Comparison of ENCODE assay signal across 37 cellular contexts in genomic region chr5:71743135-71743534, GRCh38. TPM values are rescaled to one million over a fixed set of nuclear protein-coding genes. Genes with fewer than 3 reads are reported as not detected.
DNase-seq lines count a peak whose midpoint lies in the region; ATAC-seq, FAIRE-seq and TF ChIP-seq lines count a peak whose summit lies in the region.
"Had no signal": no experiment of that assay in that cellular context is flagged by ENCODE, and none has a peak within 500 bp of the region (broad histone marks: within the 10 kb centered on the region; RNA-seq: fewer than 3 reads in every experiment).

No MANE protein-coding gene starts in this region.

- H3K79me2 ChIP-seq in HepG2 (ENCODE audit: insufficient read depth, low read length) = no peaks in the 10 kb centered on the region

- peak overlapping the region; percentile 64 for H3K4me2 ChIP-seq in HepG2 (ENCODE audit: low read depth, low read length)
- H3K4me2 ChIP-seq: KMS-11 had no signal

- H3K36me3 Mint-ChIP-seq in stimulated activated effector memory CD8-positive, alpha-beta T cell treated with anti-CD3 and anti-CD28 coated beads, Interleukin-12 subunit alpha, Interleukin-12 subunit beta, amount 100 ng/mL, for 72 hours = no peaks in the 10 kb centered on the region
- H3K36me3 Mint-ChIP-seq: activated naive CD4-positive, alpha-beta T cell treated with anti-CD3 and anti-CD28 coated beads, Interleukin-2, amount 50 U/mL, for 72 hours; natural killer cell treated with Interleukin-12 subunit alpha and Interleukin-12 subunit beta and Interleukin-15 and Interleukin-18, amount 100 ng/mL, for 72 hours had no signal

- no peak overlapping the region for H3K27ac ChIP-seq in HepG2 (ENCODE audit: extremely low read length, insufficient read depth, low read length)
- H3K27ac ChIP-seq in right lobe of liver = no peak overlapping the region
- H3K27ac ChIP-seq: HL-60, KMS-11, right atrium auricular region had no signal

- H3K4me3 Mint-ChIP-seq in stimulated activated effector memory CD8-positive, alpha-beta T cell treated with anti-CD3 and anti-CD28 coated beads, Interleukin-12 subunit alpha, Interleukin-12 subunit beta, amount 100 ng/mL, for 72 hours = no peak overlapping the region
- H3K4me3 Mint-ChIP-seq: natural killer cell treated with Interleukin-12 subunit alpha and Interleukin-12 subunit beta and Interleukin-15 and Interleukin-18, amount 100 ng/mL, for 72 hours; stimulated activated naive CD8-positive, alpha-beta T cell treated with anti-CD3 and anti-CD28 coated beads, Interleukin-15, amount 100 ng/mL, for 72 hours had no signal

- BruUV-seq in HepG2 (replicated peaks; lab: Mats Ljungman, UMichigan) = no TSS peak

- DNase-seq in HepG2 (ENCODE audit: low spot score) (no peak), right lobe of liver (no peak), left colon (no peak), GM19239 (ENCODE audit: insufficient read length, low spot score) (no peak), anterior cingulate cortex (lab: John Stamatoyannopoulos, UW) (no peak)
- DNase-seq in stimulated activated effector memory CD8-positive, alpha-beta T cell treated with anti-CD3 and anti-CD28 coated beads, Interleukin-12 subunit alpha, Interleukin-12 subunit beta, amount 100 ng/mL, for 72 hours (ENCODE audit: low spot score in 2 of 2) = no peak
- no peak for DNase-seq in activated CD4-positive, alpha-beta T cell treated with anti-CD3 and anti-CD28 coated beads, Interleukin-2, amount 50 U/mL, for 4 hours
- DNase-seq: activated CD4-positive, alpha-beta T cell treated with anti-CD3 and anti-CD28 coated beads for 48 hours; aorta; DMS79 treated with DMSO at 0.1 percent for 48 hours; effector memory CD4-positive, alpha-beta T cell; GF-D8; glutamatergic neuron; islet precursor cell; MG63; NCI-H1105 treated with DMSO at 0.1 percent for 48 hours; NCI-H1930; NCI-H2171 treated with DMSO at 0.1 percent for 48 hours; NCI-H510A; pancreas; stimulated activated CD4-positive, alpha-beta T cell treated with anti-CD3 and anti-CD28 coated beads, Interleukin-2, amount 100 ng/mL, for 24 hours; stimulated activated naive CD8-positive, alpha-beta T cell treated with anti-CD3 and anti-CD28 coated beads, Interleukin-15, amount 100 ng/mL, for 72 hours; T-helper 9 cell; trophoblast cell had no signal

- WGBS in HepG2 (ENCODE audit: low lambda C conversion rate) = 2% methylated on average over 6 of the region's 6 CpGs
- 55% methylated on average over 6 of the region's 6 CpGs for WGBS in right lobe of liver (ENCODE audit: insufficient coverage, low coverage, low lambda C conversion rate, missing lambda C conversion rate)

- H3K9ac ChIP-seq in HepG2 (ENCODE audit: insufficient read depth, low read depth, low read length) = no peak overlapping the region
- H3K9ac ChIP-seq: KMS-11 had no signal

- no peak for TF ChIP-seq POLR2A in HepG2 (IDR thresholded peaks at IDR 0.05; ENCODE audit: insufficient read depth in 1 of 2, low read depth in 2 of 2, low read length in 2 of 2)
- no peak for TF ChIP-seq POLR2A in right lobe of liver (IDR thresholded peaks at IDR 0.05)

- TF ChIP-seq RAD21 in HepG2 (CRISPR knock-in tag; IDR thresholded peaks at IDR 0.05) = no peak

- H3K27ac Mint-ChIP-seq in stimulated activated effector memory CD8-positive, alpha-beta T cell treated with anti-CD3 and anti-CD28 coated beads, Interleukin-12 subunit alpha, Interleukin-12 subunit beta, amount 100 ng/mL, for 72 hours = no peak overlapping the region
- H3K27ac Mint-ChIP-seq: activated naive CD4-positive, alpha-beta T cell treated with anti-CD3 and anti-CD28 coated beads, Interleukin-2, amount 50 U/mL, for 72 hours; natural killer cell treated with Interleukin-12 subunit alpha and Interleukin-12 subunit beta and Interleukin-15 and Interleukin-18, amount 100 ng/mL, for 72 hours; stimulated activated naive CD8-positive, alpha-beta T cell treated with anti-CD3 and anti-CD28 coated beads, Interleukin-15, amount 100 ng/mL, for 72 hours had no signal

- no peaks in the 10 kb centered on the region for H3K4me1 Mint-ChIP-seq in stimulated activated effector memory CD8-positive, alpha-beta T cell treated with anti-CD3 and anti-CD28 coated beads, Interleukin-12 subunit alpha, Interleukin-12 subunit beta, amount 100 ng/mL, for 72 hours
- H3K4me1 Mint-ChIP-seq: stimulated activated naive CD8-positive, alpha-beta T cell treated with anti-CD3 and anti-CD28 coated beads, Interleukin-15, amount 100 ng/mL, for 72 hours had no signal

- no peaks in the 10 kb centered on the region for H3K9me3 Mint-ChIP-seq in stimulated activated effector memory CD8-positive, alpha-beta T cell treated with anti-CD3 and anti-CD28 coated beads, Interleukin-12 subunit alpha, Interleukin-12 subunit beta, amount 100 ng/mL, for 72 hours
- H3K9me3 Mint-ChIP-seq: activated naive CD4-positive, alpha-beta T cell treated with anti-CD3 and anti-CD28 coated beads, Interleukin-2, amount 50 U/mL, for 72 hours; natural killer cell treated with Interleukin-12 subunit alpha and Interleukin-12 subunit beta and Interleukin-15 and Interleukin-18, amount 100 ng/mL, for 72 hours; stimulated activated naive CD8-positive, alpha-beta T cell treated with anti-CD3 and anti-CD28 coated beads, Interleukin-15, amount 100 ng/mL, for 72 hours had no signal

- H3K4me3 ChIP-seq in HepG2 (replicated peaks in 1 of 3; ENCODE audit: insufficient read depth in 1 of 3, low read depth in 2 of 3, low read length in 3 of 3) (no peak overlapping the region; a peak in 1 of 6 replicates), right lobe of liver (no peak overlapping the region), neuron (ENCODE audit: low read length) (no peak overlapping the region)
- H3K4me3 ChIP-seq: MG63, pancreas, right atrium auricular region had no signal

- intact Hi-C loops in HepG2 (cut with micrococcal nuclease; ENCODE audit: unreplicated experiment) (no loop called here), right lobe of liver (cut with DNase I) (no loop called here), left colon (cut with DNase I, micrococcal nuclease) (no loop called here)

- no peaks in the 10 kb centered on the region for H3K36me3 ChIP-seq in HepG2 (replicated peaks in 1 of 2; ENCODE audit: control insufficient read depth in 1 of 2, insufficient read depth in 2 of 2, low read length in 2 of 2)
- no peaks in the 10 kb centered on the region for H3K36me3 ChIP-seq in right lobe of liver
- no peaks in the 10 kb centered on the region for H3K36me3 ChIP-seq in neuron (ENCODE audit: insufficient read depth, low read length)
- H3K36me3 ChIP-seq: MG63, pancreas, right atrium auricular region had no signal

- peak; percentile 39; the same call in 1 of the 3 replicates for ATAC-seq in HepG2
- ATAC-seq in right lobe of liver = no peak
- peak; percentile 36 for ATAC-seq in left colon
- no peak for ATAC-seq in stimulated activated effector memory CD8-positive, alpha-beta T cell treated with anti-CD3 and anti-CD28 coated beads, Interleukin-12 subunit alpha, Interleukin-12 subunit beta, amount 100 ng/mL, for 72 hours
- ATAC-seq: activated naive CD4-positive, alpha-beta T cell treated with anti-CD3 and anti-CD28 coated beads, Interleukin-2, amount 50 U/mL, for 72 hours; natural killer cell treated with Interleukin-12 subunit alpha and Interleukin-12 subunit beta and Interleukin-15 and Interleukin-18, amount 100 ng/mL, for 72 hours; stimulated activated naive CD8-positive, alpha-beta T cell treated with anti-CD3 and anti-CD28 coated beads, Interleukin-15, amount 100 ng/mL, for 72 hours had no signal

- in situ Hi-C loops in HepG2 (cut with HindIII; ENCODE audit: extremely low pct_ligation_motif_present, low pct_unique_long_range_greater_than_20kb) = no loop called here

- no peak for TF ChIP-seq CTCF in HepG2 (CRISPR knock-in tag; IDR thresholded peaks at IDR 0.05)
- no peak for TF ChIP-seq CTCF in right lobe of liver (IDR thresholded peaks at IDR 0.05)

- no peaks in the 10 kb centered on the region; a peak in 1 of 5 replicates for H3K27me3 ChIP-seq in HepG2 (ENCODE audit: control insufficient read depth in 1 of 2, insufficient read depth in 2 of 2, low read length in 2 of 2)
- H3K27me3 ChIP-seq in right lobe of liver = no peaks in the 10 kb centered on the region
- H3K27me3 ChIP-seq in neuron (ENCODE audit: insufficient read depth, low read length) = peaks cover 2% of the 10 kb centered on the region
- H3K27me3 ChIP-seq: pancreas, right atrium auricular region had no signal

- CTCF ChIA-PET in HepG2 (lab: Yijun Ruan, JAX; ENCODE audit: low intra/inter-chr PET ratio, low total read pairs) = no interaction called here

- TF ChIP-seq EP300 in HepG2 (IDR thresholded peaks at IDR 0.05; ENCODE audit: low read depth in 2 of 2, low read length in 2 of 2) (no peak), HepG2 (CRISPR knock-in tag; IDR thresholded peaks at IDR 0.05; ENCODE audit: borderline replicate concordance) (no peak)

- H3K4me1 ChIP-seq in HepG2 (ENCODE audit: insufficient read depth, low read length) (peaks cover 17% of the 10 kb centered on the region; the same call in 1 of the 2 replicates), right lobe of liver (peaks cover 0 to 6% (median 0%) of the 10 kb centered on the region in 4 donors), neuron (ENCODE audit: insufficient read depth, low read length) (peaks cover 7% of the 10 kb centered on the region)
- H3K4me1 ChIP-seq: right atrium auricular region had no signal

- H3K9me3 ChIP-seq in HepG2 (ENCODE audit: low read length) (no peaks in the 10 kb centered on the region), right lobe of liver (no peaks in the 10 kb centered on the region), neuron (ENCODE audit: low read length) (no peaks in the 10 kb centered on the region)
- H3K9me3 ChIP-seq: MG63, pancreas, right atrium auricular region had no signal

- no peak for FAIRE-seq in HepG2 (lab: Jason Lieb, UNC)
- FAIRE-seq in GM19239 (lab: Jason Lieb, UNC) = no peak
- FAIRE-seq: bronchial epithelial cell, colon, H54 had no signal

- no peaks in the 10 kb centered on the region for H4K20me1 ChIP-seq in HepG2 (ENCODE audit: insufficient read depth, low read length)

- H2AFZ ChIP-seq in HepG2 (ENCODE audit: low read length) = peak overlapping the region; percentile 34
- peak overlapping the region; percentile 40 for H2AFZ ChIP-seq in neuron (ENCODE audit: low read depth, low read length)

- POLR2A ChIA-PET in HepG2 (lab: Yijun Ruan, JAX) = interaction anchor here (1.4 kb wide), 1 partner anchor 39 kb away, joined by 3 read pairs; no protein-coding TSS in a partner anchor

RNA-seq across cellular contexts. Expression of gene CARTPT, which starts 24.1 kb away (rescaled TPM):
- total RNA-seq in HepG2 (2016; rRNA removed; fragmentation: Illumina TruSeq; extraction: Trizol) = not detected in 2 replicates
- not detected in 2 replicates for total RNA-seq in HepG2 (2016; cell fraction: cytosol; rRNA removed; fragmentation: Illumina TruSeq; extraction: Trizol; ENCODE audit: low read depth)
- not detected in 2 replicates for total RNA-seq in HepG2 (2016; cell fraction: insoluble cytoplasmic fraction; rRNA removed; fragmentation: Illumina TruSeq; extraction: Trizol)
- not detected in 2 replicates for total RNA-seq in HepG2 (2016; cell fraction: membrane; rRNA removed; fragmentation: Illumina TruSeq; extraction: Trizol)
- not detected in 2 replicates for total RNA-seq in HepG2 (2016; cell fraction: nucleus; rRNA removed; fragmentation: Illumina TruSeq; extraction: Trizol)
- not detected in 2 replicates for polyA plus RNA-seq in HepG2 (2011; rRNA removed)
- polyA plus RNA-seq in HepG2 (2011; cell fraction: cytosol; rRNA removed) = not detected in 2 replicates
- not detected in 2 replicates for polyA plus RNA-seq in HepG2 (2011; cell fraction: nucleus; rRNA removed)
- not detected in 2 replicates for polyA plus RNA-seq in HepG2 (2012)
- not detected in 2 replicates for polyA plus RNA-seq in HepG2 (2016; cell fraction: cytosol; fragmentation: Illumina TruSeq; extraction: Trizol; ENCODE audit: low read depth)
- not detected in 2 replicates for polyA plus RNA-seq in HepG2 (2016; cell fraction: insoluble cytoplasmic fraction; fragmentation: Illumina TruSeq; extraction: Trizol; ENCODE audit: low read depth)
- not detected in 2 replicates for polyA plus RNA-seq in HepG2 (2016; cell fraction: membrane; fragmentation: Illumina TruSeq; extraction: Trizol; ENCODE audit: low read depth)
- polyA plus RNA-seq in HepG2 (2016; cell fraction: nucleus; fragmentation: Illumina TruSeq; extraction: Trizol; ENCODE audit: insufficient read depth, low read depth) = not detected in 2 replicates
- polyA minus RNA-seq in HepG2 (2011; rRNA and poly(A)+ RNA removed; ENCODE audit: low replicate concordance) = not detected in 2 replicates
- not detected in 2 replicates for polyA minus RNA-seq in HepG2 (2011; cell fraction: cytosol; rRNA and poly(A)+ RNA removed)
- polyA minus RNA-seq in HepG2 (2011; cell fraction: nucleus; rRNA and poly(A)+ RNA removed) = not detected in 2 replicates
- total RNA-seq in right lobe of liver = not detected
- under 1 TPM in 1 of 2 donors, not detected in 1; 0.39 TPM for total RNA-seq in left colon
- total RNA-seq: activated CD8-positive, alpha-beta memory T cell treated with anti-CD3 and anti-CD28 coated beads for 36 hours; activated naive CD4-positive, alpha-beta T cell treated with anti-CD3 and anti-CD28 coated beads, Interleukin-2, amount 50 U/mL, for 72 hours; aorta; bronchial epithelial cell; epithelial cell of proximal tubule; lower leg skin; natural killer cell treated with Interleukin-12 subunit alpha and Interleukin-12 subunit beta and Interleukin-15 and Interleukin-18, amount 100 ng/mL, for 72 hours; pancreas; right atrium auricular region; RPMI7951 had no signal

Comparison
In these comparisons a context has a peak if more than half of its experiments do, and no peak if none do; other contexts are left out.
1. ATAC-seq: peak in HepG2 (single experiment) and left colon (single experiment); none in right lobe of liver (0 of 4) and stimulated activated effector memory CD8-positive, alpha-beta T cell treated with anti-CD3 and anti-CD28 coated beads, Interleukin-12 subunit alpha, Interleukin-12 subunit beta, amount 100 ng/mL, for 72 hours (single experiment).